In the genomic region with DNA sequence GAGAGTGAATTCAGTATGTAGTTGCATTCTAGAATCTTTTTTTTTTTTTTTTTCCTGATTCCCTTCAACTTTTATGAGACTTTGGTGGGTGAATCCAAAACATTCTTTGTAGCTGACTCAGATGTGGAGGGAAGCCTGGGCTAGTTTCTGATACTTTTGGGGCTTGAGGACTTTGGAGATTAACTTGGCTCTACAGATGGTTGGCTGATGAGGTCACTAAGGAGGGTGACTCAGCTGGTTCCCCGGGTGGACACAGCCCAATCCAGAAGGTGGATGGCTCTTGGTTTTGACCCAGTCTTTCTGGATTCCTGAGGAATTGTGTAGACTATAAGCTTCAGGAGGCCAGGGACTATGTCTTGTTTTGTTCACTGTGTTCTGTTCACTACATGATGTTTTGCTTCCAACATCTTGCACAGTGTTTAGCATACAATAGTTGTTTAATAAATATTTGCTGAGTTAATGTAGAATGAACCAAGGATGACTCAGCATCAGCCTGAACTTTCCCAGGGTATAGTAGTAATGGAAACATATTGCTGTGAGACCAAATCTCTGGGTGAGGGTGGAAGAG, we compare ENCODE assay signal across 10 cellular contexts. TPM values are rescaled to one million over a fixed set of nuclear protein-coding genes. Genes with fewer than 3 reads are reported as not detected.
DNase-seq lines count a peak whose midpoint lies in the region; ATAC-seq and TF ChIP-seq lines count a peak whose summit lies in the region.
"Had no signal": no experiment of that assay in that cellular context is flagged by ENCODE, and none has a peak within 500 bp of the region (broad histone marks: within the 10 kb centered on the region; RNA-seq: fewer than 3 reads in every experiment).

No MANE protein-coding gene starts in this region.

- intact Hi-C loops in colonic mucosa (cut with DNase I), result no loop called here

- H3K18ac ChIP-seq in trophoblast cell (ENCODE audit: low read length), result no peak overlapping the region

- no peak overlapping the region for H4K91ac ChIP-seq in trophoblast cell (ENCODE audit: low read depth, low read length)

- peak overlapping the region; percentile 34 for H2BK5ac ChIP-seq in trophoblast cell (ENCODE audit: low read depth, low read length, poor library complexity)

- no peak overlapping the region for H2AFZ ChIP-seq in trophoblast cell (ENCODE audit: insufficient read depth, low read length, poor library complexity)

- H3K4me2 ChIP-seq in trophoblast cell (ENCODE audit: low read length), result no peak overlapping the region

- H3K27ac ChIP-seq in RWPE1 (peak overlapping the region; percentile 84), trophoblast cell (ENCODE audit: low read depth, low read length) (peak overlapping the region; percentile 73), colonic mucosa (no peak overlapping the region)

- no peak overlapping the region for H2BK120ac ChIP-seq in trophoblast cell (ENCODE audit: insufficient read depth, low read length, poor library complexity)

- ATAC-seq in GM19324 (IDR thresholded peaks at IDR 0.05; ENCODE audit: low FRiP score, unreplicated experiment), result no peak
- no peak for ATAC-seq in GM18505 (IDR thresholded peaks at IDR 0.05; ENCODE audit: unreplicated experiment)
- ATAC-seq in HG03565 (IDR thresholded peaks at IDR 0.05; ENCODE audit: unreplicated experiment), result no peak

- no peak overlapping the region for H2AK5ac ChIP-seq in trophoblast cell (ENCODE audit: low read length)

- peaks cover 6 to 8% of the 10 kb centered on the region in 2 experiments for H3K4me1 ChIP-seq in trophoblast cell (ENCODE audit: control insufficient read depth in 1 of 2, insufficient read depth in 2 of 2, low read length in 2 of 2)
- H3K4me1 ChIP-seq in colonic mucosa, result no peaks in the 10 kb centered on the region

- no peak overlapping the region for H3K4me3 ChIP-seq in trophoblast cell (ENCODE audit: low read depth, low read length)
- no peak overlapping the region for H3K4me3 ChIP-seq in colonic mucosa

- H4K8ac ChIP-seq in trophoblast cell (ENCODE audit: low read depth, low read length), result no peak overlapping the region

- peak; percentile 93 for DNase-seq in GM03348 (ENCODE audit: low spot score)
- DNase-seq in RWPE1 (ENCODE audit: low spot score), result peak; percentile 93
- peak; percentile 92 for DNase-seq in fibroblast of gingiva (ENCODE audit: low read depth)
- peak; percentile 70 to 79 for DNase-seq in trophoblast cell
- no peak for DNase-seq in colonic mucosa
- DNase-seq: NCI-H510A; stimulated activated CD4-positive, alpha-beta T cell treated with anti-CD3 and anti-CD28 coated beads, Interleukin-2, amount 100 ng/mL, for 24 hours had no signal

- POLR2A ChIA-PET in RWPE1 (lab: Yijun Ruan, JAX; ENCODE audit: low non-redundant PET), result no interaction called here

- H3K79me1 ChIP-seq in trophoblast cell (ENCODE audit: low read length), result no peaks in the 10 kb centered on the region

- H3K27me3 ChIP-seq in trophoblast cell (ENCODE audit: insufficient read depth, low read length), result no peaks in the 10 kb centered on the region
- no peaks in the 10 kb centered on the region for H3K27me3 ChIP-seq in colonic mucosa

- CTCF ChIA-PET in RWPE1 (lab: Yijun Ruan, JAX), result no interaction called here

- H4K12ac ChIP-seq in trophoblast cell (ENCODE audit: low read depth, low read length), result no peak overlapping the region

- no peak for TF ChIP-seq POLR2A in GM18505 (IDR thresholded peaks at IDR 0.05; ENCODE audit: borderline replicate concordance, extremely low read depth, insufficient read depth, insufficient read length)

- WGBS in trophoblast cell (ENCODE audit: extremely low coverage, insufficient coverage, insufficient read length), result no CpG with 5 or more reads among the region's 1 CpG

- TF ChIP-seq CTCF in RWPE1 (conservative IDR thresholded peaks at IDR 0.05; ENCODE audit: low read depth) (no peak), colonic mucosa (IDR thresholded peaks at IDR 0.05) (no peak)

- H3K79me2 ChIP-seq in trophoblast cell (ENCODE audit: control insufficient read depth, insufficient read depth, low read length, poor library complexity), result no peaks in the 10 kb centered on the region

- H3K9me3 ChIP-seq in trophoblast cell (ENCODE audit: insufficient read depth, low read depth, low read length) (no peaks in the 10 kb centered on the region), colonic mucosa (no peaks in the 10 kb centered on the region)

- no peak overlapping the region for H3K23ac ChIP-seq in trophoblast cell (ENCODE audit: low read length)

- no peaks in the 10 kb centered on the region for H3K36me3 ChIP-seq in trophoblast cell (ENCODE audit: control insufficient read depth in 1 of 2, insufficient read depth in 2 of 2, low read length in 2 of 2)
- H3K36me3 ChIP-seq in colonic mucosa, result no peaks in the 10 kb centered on the region

- H2BK12ac ChIP-seq in trophoblast cell (ENCODE audit: low read length), result no peak overlapping the region

- peak overlapping the region; percentile 25 for H3K14ac ChIP-seq in trophoblast cell (ENCODE audit: low read length)

- H3K9ac ChIP-seq in trophoblast cell (ENCODE audit: low read length) (no peak overlapping the region), colonic mucosa (ENCODE audit: low read depth in 2 of 2, low read length in 2 of 2) (no peak overlapping the region)

- H3K4ac ChIP-seq in trophoblast cell (ENCODE audit: low read depth, low read length), result no peak overlapping the region

RNA-seq across cellular contexts. Expression of gene LAMA3, which starts 30.5 kb away (rescaled TPM):
- 0.04 and 0.10 TPM in 2 replicates for polyA plus RNA-seq in trophoblast cell (2013)
- total RNA-seq in colonic mucosa, result 10 to 100 TPM; 31.9 to 41.3 TPM

RNA-seq across cellular contexts. Expression of gene ANKRD29, which starts 57.0 kb away (rescaled TPM):
- polyA plus RNA-seq in trophoblast cell (2013), result not detected in 2 replicates
- 1 to 10 TPM; 1.0 to 1.1 TPM for total RNA-seq in colonic mucosa
